ENCODE assay signal across 8 cellular contexts in the genomic region with DNA sequence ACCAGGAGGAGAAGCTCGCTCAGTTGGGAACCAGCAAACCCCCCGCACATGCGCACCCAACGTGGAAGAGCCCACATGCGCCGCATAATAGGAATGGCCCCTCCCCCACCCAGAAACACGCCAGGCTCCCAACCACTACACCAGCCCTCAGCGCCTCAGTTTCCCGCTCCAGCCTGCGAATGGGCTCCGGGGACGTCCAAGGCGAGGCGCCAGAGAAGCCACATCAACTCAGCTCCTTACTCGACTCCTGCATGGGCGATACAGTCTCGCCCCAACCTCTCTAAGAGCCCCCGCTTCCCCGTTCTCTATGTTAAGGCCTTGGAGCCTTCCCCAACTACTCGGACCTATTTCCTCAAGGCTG. TPM values are rescaled to one million over a fixed set of nuclear protein-coding genes. Genes with fewer than 3 reads are reported as not detected.
DNase-seq lines count a peak whose midpoint lies in the region; TF ChIP-seq lines count a peak whose summit lies in the region.

No MANE protein-coding gene starts in this region.

- H3K4me1 Mint-ChIP-seq in activated naive CD4-positive, alpha-beta T cell treated with anti-CD3 and anti-CD28 coated beads, Interleukin-2, amount 50 U/mL, for 24 hours: peaks cover 47% of the 10 kb centered on the region
- peaks cover 51% of the 10 kb centered on the region for H3K4me1 Mint-ChIP-seq in osteocyte (ENCODE audit: unreplicated experiment)
- H3K4me1 Mint-ChIP-seq in type B pancreatic cell (ENCODE audit: unreplicated experiment): peaks cover 37% of the 10 kb centered on the region

- H3K27me3 Mint-ChIP-seq in activated naive CD4-positive, alpha-beta T cell treated with anti-CD3 and anti-CD28 coated beads, Interleukin-2, amount 50 U/mL, for 24 hours: no peaks in the 10 kb centered on the region
- no peaks in the 10 kb centered on the region for H3K27me3 Mint-ChIP-seq in osteocyte (ENCODE audit: unreplicated experiment)
- H3K27me3 Mint-ChIP-seq in type B pancreatic cell: peaks cover 3% of the 10 kb centered on the region

- peak; percentile 80 for DNase-seq in NCI-H1436 (lab: John Stamatoyannopoulos, UW)
- no peak for DNase-seq in NCI-H1436 treated with DMSO at 0.1 percent for 48 hours (lab: John Stamatoyannopoulos, UW)
- DNase-seq in KG1 (lab: John Stamatoyannopoulos, UW): peak; percentile 44
- DNase-seq in SHP77 treated with DMSO at 0.1 percent for 48 hours (lab: John Stamatoyannopoulos, UW): peak; percentile 22
- peak; percentile 72 for DNase-seq in glomerular visceral epithelial cell (ENCODE audit: extremely low spot score)
- DNase-seq in osteocyte (ENCODE audit: extremely low spot score, unreplicated experiment): peak; percentile 88
- peak; percentile 75 for DNase-seq in type B pancreatic cell (ENCODE audit: extremely low spot score, unreplicated experiment)

- no peak for TF ChIP-seq CTCF in osteocyte (IDR thresholded peaks at IDR 0.05)
- no peak for TF ChIP-seq CTCF in type B pancreatic cell (conservative IDR thresholded peaks at IDR 0.05)

- H3K4me3 Mint-ChIP-seq in activated naive CD4-positive, alpha-beta T cell treated with anti-CD3 and anti-CD28 coated beads, Interleukin-2, amount 50 U/mL, for 24 hours: peak overlapping the region; percentile 99
- H3K4me3 Mint-ChIP-seq in osteocyte (ENCODE audit: unreplicated experiment): peak overlapping the region; percentile 96
- H3K4me3 Mint-ChIP-seq in type B pancreatic cell: peak overlapping the region; percentile 100

- H3K9me3 Mint-ChIP-seq in activated naive CD4-positive, alpha-beta T cell treated with anti-CD3 and anti-CD28 coated beads, Interleukin-2, amount 50 U/mL, for 24 hours: no peaks in the 10 kb centered on the region
- H3K9me3 Mint-ChIP-seq in osteocyte (ENCODE audit: unreplicated experiment): no peaks in the 10 kb centered on the region
- H3K9me3 Mint-ChIP-seq in type B pancreatic cell: no peaks in the 10 kb centered on the region

- peaks cover 36% of the 10 kb centered on the region for H3K36me3 Mint-ChIP-seq in activated naive CD4-positive, alpha-beta T cell treated with anti-CD3 and anti-CD28 coated beads, Interleukin-2, amount 50 U/mL, for 24 hours
- H3K36me3 Mint-ChIP-seq in osteocyte (ENCODE audit: unreplicated experiment) (peaks cover 31% of the 10 kb centered on the region), type B pancreatic cell (peaks cover 42% of the 10 kb centered on the region)

- H3K27ac Mint-ChIP-seq in activated naive CD4-positive, alpha-beta T cell treated with anti-CD3 and anti-CD28 coated beads, Interleukin-2, amount 50 U/mL, for 24 hours: peak overlapping the region; percentile 98
- H3K27ac Mint-ChIP-seq in osteocyte (ENCODE audit: unreplicated experiment): peak overlapping the region; percentile 99
- H3K27ac Mint-ChIP-seq in type B pancreatic cell: peak overlapping the region; percentile 99

RNA-seq across cellular contexts. Expression of a gene that starts 0.5 kb away (rescaled TPM):
- total RNA-seq in osteocyte: 158 and 161 TPM in 2 replicates
- 200 and 306 TPM in 2 replicates for total RNA-seq in type B pancreatic cell (ENCODE audit: low replicate concordance)

RNA-seq across cellular contexts. Expression of a gene that starts 18.5 kb away (rescaled TPM):
- 50.6 and 50.8 TPM in 2 replicates for total RNA-seq in osteocyte
- 53.3 and 73.2 TPM in 2 replicates for total RNA-seq in type B pancreatic cell (ENCODE audit: low replicate concordance)

RNA-seq across cellular contexts. Expression of a gene that starts 51.3 kb away (rescaled TPM):
- total RNA-seq in osteocyte (34.7 and 38.4 TPM in 2 replicates), type B pancreatic cell (ENCODE audit: low replicate concordance) (29.8 and 31.3 TPM in 2 replicates)
